Comparison of ENCODE assay signal across 16 cellular contexts in genomic region chr1:89957063-89957462, GRCh38. TPM values are rescaled to one million over a fixed set of nuclear protein-coding genes. Genes with fewer than 3 reads are reported as not detected.
DNase-seq lines count a peak whose midpoint lies in the region; ATAC-seq and TF ChIP-seq lines count a peak whose summit lies in the region.
"Had no signal": no experiment of that assay in that cellular context is flagged by ENCODE, and none has a peak within 500 bp of the region (broad histone marks: within the 10 kb centered on the region; RNA-seq: fewer than 3 reads in every experiment).

No MANE protein-coding gene starts in this region.

- CTCF ChIA-PET in CD8-positive, alpha-beta T cell (lab: Charles Lee): interaction anchor here (1.1 kb wide), 1 partner anchor 122 kb away, joined by 4 read pairs; no protein-coding TSS in a partner anchor

- peak overlapping the region; percentile 63 for H3K27ac Mint-ChIP-seq in CD8-positive, alpha-beta T cell
- H3K27ac Mint-ChIP-seq: memory B cell had no signal

- DNase-seq in CD8-positive, alpha-beta T cell: peak in 3 of 7 experiments; percentile 18 to 60 (median 54)
- DNase-seq in LHCN-M2 (ENCODE audit: low read depth) (peak; percentile 32), mucosa of descending colon (no peak), cerebellum (ENCODE audit: low spot score) (no peak), smooth muscle cell (lab: John Stamatoyannopoulos, UW; ENCODE audit: unreplicated experiment) (no peak), OCI-M2 (lab: John Stamatoyannopoulos, UW; ENCODE audit: unreplicated experiment) (no peak)
- DNase-seq: body of pancreas, Calu3, GM23248, hippocampal formation, NCI-H1436 treated with DMSO at 0.1 percent for 48 hours, NCI-H526, posterior cingulate gyrus had no signal

- H4K20me1 ChIP-seq in smooth muscle cell (ENCODE audit: low read depth): no peaks in the 10 kb centered on the region

- H3K4me2 ChIP-seq in smooth muscle cell: no peak overlapping the region

- H3K4me1 Mint-ChIP-seq in CD8-positive, alpha-beta T cell (ENCODE audit: low read depth): peaks cover 44% of the 10 kb centered on the region

- WGBS in smooth muscle cell (ENCODE audit: low lambda C conversion rate): 50% methylated on average over 1 of the region's 1 CpG

- no peaks in the 10 kb centered on the region for H3K27me3 ChIP-seq in CD8-positive, alpha-beta T cell (ENCODE audit: insufficient read depth, low read length)
- no peaks in the 10 kb centered on the region for H3K27me3 ChIP-seq in smooth muscle cell (ENCODE audit: low read depth)
- H3K27me3 ChIP-seq: body of pancreas had no signal

- no peaks in the 10 kb centered on the region for H3K36me3 ChIP-seq in CD8-positive, alpha-beta T cell (ENCODE audit: insufficient read depth, low read length)
- H3K36me3 ChIP-seq in mucosa of descending colon (ENCODE audit: low read depth) (no peaks in the 10 kb centered on the region), smooth muscle cell (ENCODE audit: low read depth) (no peaks in the 10 kb centered on the region)

- no peaks in the 10 kb centered on the region for H3K27me3 Mint-ChIP-seq in CD8-positive, alpha-beta T cell (ENCODE audit: low read depth)

- peak overlapping the region; percentile 19 for H3K4me3 Mint-ChIP-seq in CD8-positive, alpha-beta T cell
- H3K4me3 Mint-ChIP-seq: memory B cell had no signal

- no peaks in the 10 kb centered on the region for H3K9me3 Mint-ChIP-seq in CD8-positive, alpha-beta T cell
- H3K9me3 Mint-ChIP-seq: memory B cell had no signal

- H2AFZ ChIP-seq in smooth muscle cell (ENCODE audit: low read depth): no peak overlapping the region
- H2AFZ ChIP-seq: GM23248 had no signal

- no peaks in the 10 kb centered on the region for H3K9me3 ChIP-seq in CD8-positive, alpha-beta T cell (ENCODE audit: low read length)
- no peaks in the 10 kb centered on the region for H3K9me3 ChIP-seq in mucosa of descending colon
- H3K9me3 ChIP-seq in smooth muscle cell (replicated peaks; ENCODE audit: low read depth): no peaks in the 10 kb centered on the region
- H3K9me3 ChIP-seq: body of pancreas had no signal

- POLR2A ChIA-PET in CD8-positive, alpha-beta T cell (lab: Charles Lee): interaction anchor here (0.7 kb wide), 1 partner anchor 114 kb away, joined by 3 read pairs; no protein-coding TSS in a partner anchor

- no peaks in the 10 kb centered on the region for H3K36me3 Mint-ChIP-seq in CD8-positive, alpha-beta T cell
- H3K36me3 Mint-ChIP-seq: memory B cell had no signal

- no peaks in the 10 kb centered on the region for H3K79me2 ChIP-seq in smooth muscle cell (ENCODE audit: low read depth)

- H3F3A ChIP-seq in smooth muscle cell (ENCODE audit: low read depth): peaks cover 3% of the 10 kb centered on the region

- no peak overlapping the region for H3K27ac ChIP-seq in CD8-positive, alpha-beta T cell (ENCODE audit: low read depth, low read length)
- H3K27ac ChIP-seq in angular gyrus (ENCODE audit: low read depth, low read length) (peak overlapping the region; percentile 34), smooth muscle cell (ENCODE audit: low read depth) (no peak overlapping the region)
- H3K27ac ChIP-seq: body of pancreas, GM23248 had no signal

- intact Hi-C loops in CD8-positive, alpha-beta T cell (cut with DNase I, micrococcal nuclease): no loop called here
- intact Hi-C loops in mucosa of descending colon (cut with DNase I, micrococcal nuclease): no loop called here

- ATAC-seq in CD8-positive, alpha-beta T cell: peak; percentile 87
- ATAC-seq in mucosa of descending colon: peak; percentile 38
- no peak for ATAC-seq in HG03196 (IDR thresholded peaks at IDR 0.05; ENCODE audit: unreplicated experiment)
- ATAC-seq: body of pancreas had no signal

- TF ChIP-seq CTCF in CD8-positive, alpha-beta T cell (IDR thresholded peaks at IDR 0.05): no peak
- TF ChIP-seq CTCF in mucosa of descending colon (IDR thresholded peaks at IDR 0.05): no peak
- no peak for TF ChIP-seq CTCF in smooth muscle cell (IDR thresholded peaks at IDR 0.05; ENCODE audit: borderline replicate concordance, insufficient read depth, poor library complexity, severe bottlenecking)

- H3K4me1 ChIP-seq in CD8-positive, alpha-beta T cell (ENCODE audit: insufficient read depth, low read length): peaks cover 17% of the 10 kb centered on the region
- H3K4me1 ChIP-seq in mucosa of descending colon (ENCODE audit: low read depth) (peaks cover 5% of the 10 kb centered on the region), smooth muscle cell (ENCODE audit: low read depth) (no peaks in the 10 kb centered on the region)
- H3K4me1 ChIP-seq: body of pancreas had no signal

- no peak overlapping the region for H3K9ac ChIP-seq in smooth muscle cell (ENCODE audit: low read depth)
- H3K9ac ChIP-seq: GM23248 had no signal

- H3K4me3 ChIP-seq in CD8-positive, alpha-beta T cell (ENCODE audit: low read depth, low read length): no peak overlapping the region
- no peak overlapping the region for H3K4me3 ChIP-seq in mucosa of descending colon
- H3K4me3 ChIP-seq in smooth muscle cell: no peak overlapping the region
- H3K4me3 ChIP-seq: body of pancreas, GM23248 had no signal

RNA-seq across cellular contexts. Expression of gene ZNF326, which starts 37.8 kb away (rescaled TPM):
- total RNA-seq in CD8-positive, alpha-beta T cell: 10 to 100 TPM; 55.5 to 59.1 TPM
- 6.3 and 6.6 TPM in 2 replicates for total RNA-seq in LHCN-M2 (2014; rRNA removed)
- polyA plus RNA-seq in LHCN-M2 (2012): 8.8 TPM
- 10 to 100 TPM; 25.8 to 41.5 (median 40.1) TPM for total RNA-seq in mucosa of descending colon
- 62.9 TPM for total RNA-seq in cerebellum
- total RNA-seq in smooth muscle cell: 11.3 and 12.8 TPM in 2 replicates
- polyA plus RNA-seq in smooth muscle cell: 7.7 and 11.9 TPM in 2 replicates
